In genomic region chr17:43877031-43877430, GRCh38 we compare ENCODE assay signal across 1 cellular context.
TF ChIP-seq lines count a peak whose summit lies in the region.

No MANE protein-coding gene starts in this region.

TF ChIP-seq in IMR-90, 13 proteins besides CTCF, POLR2A, EP300 and RAD21:
- TF ChIP-seq RCOR1 (IDR thresholded peaks at IDR 0.05; ENCODE audit: insufficient replicate concordance, low read length): no peak
- no peak for TF ChIP-seq MAFK (IDR thresholded peaks at IDR 0.05; ENCODE audit: low read depth, low read length)
- no peak for TF ChIP-seq SMC3 (IDR thresholded peaks at IDR 0.05; ENCODE audit: low read depth, low read length)
- no peak for TF ChIP-seq RFX5 (IDR thresholded peaks at IDR 0.05; ENCODE audit: low read depth, low read length)
- no peak for TF ChIP-seq ELK1 (IDR thresholded peaks at IDR 0.05; ENCODE audit: borderline replicate concordance, low read depth, low read length)
- TF ChIP-seq CHD1 (IDR thresholded peaks at IDR 0.05; ENCODE audit: low read depth, low read length): no peak
- TF ChIP-seq BHLHE40 (IDR thresholded peaks at IDR 0.05; ENCODE audit: low read depth, low read length): no peak
- no peak for TF ChIP-seq MAZ (IDR thresholded peaks at IDR 0.05; ENCODE audit: borderline replicate concordance, low read depth, low read length)
- TF ChIP-seq FOS (IDR thresholded peaks at IDR 0.05; ENCODE audit: low read depth, low read length): no peak
- TF ChIP-seq NFE2L2 (IDR thresholded peaks at IDR 0.05; ENCODE audit: low read depth, low read length): no peak
- TF ChIP-seq, protein P1, sequence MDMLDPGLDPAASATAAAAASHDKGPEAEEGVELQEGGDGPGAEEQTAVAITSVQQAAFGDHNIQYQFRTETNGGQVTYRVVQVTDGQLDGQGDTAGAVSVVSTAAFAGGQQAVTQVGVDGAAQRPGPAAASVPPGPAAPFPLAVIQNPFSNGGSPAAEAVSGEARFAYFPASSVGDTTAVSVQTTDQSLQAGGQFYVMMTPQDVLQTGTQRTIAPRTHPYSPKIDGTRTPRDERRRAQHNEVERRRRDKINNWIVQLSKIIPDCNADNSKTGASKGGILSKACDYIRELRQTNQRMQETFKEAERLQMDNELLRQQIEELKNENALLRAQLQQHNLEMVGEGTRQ (IDR thresholded peaks at IDR 0.05; ENCODE audit: low read depth, low read length): no peak
- no peak for TF ChIP-seq MXI1 (IDR thresholded peaks at IDR 0.05; ENCODE audit: borderline replicate concordance, low read depth, low read length)
- no peak for TF ChIP-seq CEBPB (IDR thresholded peaks at IDR 0.05; ENCODE audit: low read depth, low read length)
